Comparison of ENCODE assay signal across 10 cellular contexts in genomic region chr4:184276346-184276745, GRCh38. TPM values are rescaled to one million over a fixed set of nuclear protein-coding genes. Genes with fewer than 3 reads are reported as not detected.
DNase-seq lines count a peak whose midpoint lies in the region; ATAC-seq, FAIRE-seq and TF ChIP-seq lines count a peak whose summit lies in the region.
"Not testable (repeated sequence)": the region's sequence is repeated elsewhere in the genome, so short reads cannot be mapped to it uniquely, and the experiment has no call there.
"Had no signal": no experiment of that assay in that cellular context is flagged by ENCODE, and none has a peak within 500 bp of the region (broad histone marks: within the 10 kb centered on the region; RNA-seq: fewer than 3 reads in every experiment).

No MANE protein-coding gene starts in this region.

- not testable (repeated sequence) for H3K27ac ChIP-seq in H9 (ENCODE audit: insufficient read length, low read depth, low read length); endodermal cell (ENCODE audit: low read depth, low read length)
- H3K27ac ChIP-seq in GM12878 (ENCODE audit: control insufficient read depth, insufficient read depth) = peak overlapping the region; percentile 81

- not testable (repeated sequence) for H3K23ac ChIP-seq in H9 (ENCODE audit: insufficient read length, low read depth, low read length)

- RAD21 ChIA-PET in GM12878 (lab: Charles Lee; ENCODE audit: unreplicated experiment) = interaction anchor here (4.4 kb wide), 1 partner anchor 11 kb away, joined by 24 read pairs; no protein-coding TSS in a partner anchor

- not testable (repeated sequence) for TF ChIP-seq EP300 in GM12878 (IDR thresholded peaks at IDR 0.05; ENCODE audit: borderline replicate concordance in 1 of 2, control insufficient read depth in 1 of 2, low read depth in 2 of 2, low read length in 2 of 2)

- not testable (repeated sequence) for H4K5ac ChIP-seq in H9 (ENCODE audit: insufficient read length, low read depth, low read length)

- not testable (repeated sequence) for H3K27ac Mint-ChIP-seq in H9, endodermal cell

- not testable (repeated sequence) for H3K36me3 ChIP-seq in GM12878 (ENCODE audit: control insufficient read depth in 2 of 2, insufficient read depth in 2 of 2, low read length in 1 of 2); endodermal cell (ENCODE audit: control insufficient read depth, insufficient read depth, low read length)

- not testable (repeated sequence) for H3K9ac ChIP-seq in H9 (ENCODE audit: extremely low read depth, insufficient read length, low read length); GM12878 (ENCODE audit: control insufficient read depth, insufficient read depth, low read length); endodermal cell (ENCODE audit: extremely low read depth, low read length, poor library complexity, severe bottlenecking)

- H3K23me2 ChIP-seq in H9 (ENCODE audit: insufficient read length, low read depth, low read length, poor library complexity, severe bottlenecking) = not testable (repeated sequence)

- not testable (repeated sequence) for ATAC-seq in GM12878

- not testable (repeated sequence) for H3K9me3 ChIP-seq in H9 (ENCODE audit: control insufficient read depth, low read depth, low read length)
- peaks cover 32% of the 10 kb centered on the region for H3K9me3 ChIP-seq in GM12878 (replicated peaks; ENCODE audit: control insufficient read depth, insufficient read depth, low read length)
- peaks cover 14% of the 10 kb centered on the region for H3K9me3 ChIP-seq in endodermal cell (ENCODE audit: control insufficient read depth, low read length)

- CTCF ChIA-PET in GM12878 (lab: Yijun Ruan, JAX) = interaction anchor here (1.6 kb wide), 1 partner anchor 10 kb away, joined by 6 read pairs; no protein-coding TSS in a partner anchor

- not testable (repeated sequence) for H3K4me1 Mint-ChIP-seq in H9, endodermal cell

- TF ChIP-seq CTCF in H9 (conservative IDR thresholded peaks at IDR 0.05); GM12878 (IDR thresholded peaks at IDR 0.05 in 2 of 3, conservative IDR thresholded peaks at IDR 0.05 in 1 of 3; ENCODE audit: control insufficient read depth in 2 of 3, extremely low read depth in 1 of 3, insufficient read depth in 1 of 3, low read depth in 3 of 3, low read length in 3 of 3); endodermal cell (conservative IDR thresholded peaks at IDR 0.05): not testable (repeated sequence)

- in situ Hi-C loops in GM12878 (cut with MboI) = not testable (repeated sequence)

- not testable (repeated sequence) for H2BK20ac ChIP-seq in H9 (ENCODE audit: low read depth, low read length, poor library complexity, severe bottlenecking)

- not testable (repeated sequence) for H3K14ac ChIP-seq in H9 (ENCODE audit: insufficient read depth, low read length)

- not testable (repeated sequence) for H2BK12ac ChIP-seq in H9 (ENCODE audit: insufficient read length, low read depth, low read length)

- H3K18ac ChIP-seq in H9 (ENCODE audit: insufficient read length, low read depth, low read length) = not testable (repeated sequence)

- not testable (repeated sequence) for H3K27me3 ChIP-seq in H9 (ENCODE audit: insufficient read depth, low read length); GM12878 (replicated peaks in 1 of 2; ENCODE audit: control insufficient read depth in 2 of 2, insufficient read depth in 2 of 2, low read length in 1 of 2); endodermal cell (ENCODE audit: control insufficient read depth, insufficient read depth, low read length, poor library complexity, severe bottlenecking)

- SMC1A ChIA-PET in GM12878 (lab: Charles Lee; ENCODE audit: uncharacterized antibody, unreplicated experiment) = interaction anchor here (1.4 to 17.1 kb wide), 4 partner anchors 8 to 37 kb away, joined by 4 to 325 read pairs (median 10); no protein-coding TSS in a partner anchor

- H2BK120ac ChIP-seq in H9 (ENCODE audit: low read depth, low read length, poor library complexity, severe bottlenecking) = not testable (repeated sequence)

- not testable (repeated sequence) for H3K4me3 Mint-ChIP-seq in H9, endodermal cell

- H2AK5ac ChIP-seq in H9 (ENCODE audit: insufficient read length, low read length) = not testable (repeated sequence)

- not testable (repeated sequence) for H3K56ac ChIP-seq in H9 (ENCODE audit: insufficient read length, low read depth, low read length)

- TF ChIP-seq POLR2A in GM12878 (IDR thresholded peaks at IDR 0.05; ENCODE audit: low read depth, low read length) = not testable (repeated sequence)

- not testable (repeated sequence) for FAIRE-seq in GM12878 (lab: Jason Lieb, UNC)

- H3K79me2 ChIP-seq in H9 (ENCODE audit: insufficient read depth, low read length) = not testable (repeated sequence)
- H3K79me2 ChIP-seq in GM12878 (ENCODE audit: control insufficient read depth, insufficient read depth, low read length) = peaks cover 11% of the 10 kb centered on the region

- H3K36me3 Mint-ChIP-seq in H9 (ENCODE audit: insufficient read depth in 1 of 3, low read depth in 3 of 3) = peaks cover 9 to 26% (median 14%) of the 10 kb centered on the region in 3 experiments
- not testable (repeated sequence) for H3K36me3 Mint-ChIP-seq in endodermal cell (ENCODE audit: low read depth)

- intact Hi-C loops in GM12878 (cut with micrococcal nuclease; ENCODE audit: unreplicated experiment) = not testable (repeated sequence)

- H3K9me3 Mint-ChIP-seq in H9 = peaks cover 29 to 30% of the 10 kb centered on the region in 2 experiments
- peaks cover 29% of the 10 kb centered on the region for H3K9me3 Mint-ChIP-seq in endodermal cell

- H3K79me1 ChIP-seq in H9 (ENCODE audit: insufficient read depth, low read depth, low read length, poor library complexity, severe bottlenecking) = not testable (repeated sequence)

- H2BK15ac ChIP-seq in H9 (ENCODE audit: low read depth, low read length) = not testable (repeated sequence)

- not testable (repeated sequence) for H2AFZ ChIP-seq in H9 (ENCODE audit: low read length); GM12878 (ENCODE audit: control insufficient read depth, low read depth, low read length)

- not testable (repeated sequence) for H3K4me3 ChIP-seq in GM12878; endodermal cell (ENCODE audit: low read length)

- H2BK5ac ChIP-seq in H9 (ENCODE audit: insufficient read length, low read length) = not testable (repeated sequence)

- not testable (repeated sequence) for H3K4me2 ChIP-seq in H9 (ENCODE audit: insufficient read depth, insufficient read length, low read length); GM12878 (ENCODE audit: control insufficient read depth, insufficient read depth)

- not testable (repeated sequence) for H4K91ac ChIP-seq in H9 (ENCODE audit: insufficient read length, low read depth, low read length)

- not testable (repeated sequence) for BruUV-seq in GM12878 (replicated peaks; lab: Mats Ljungman, UMichigan)

- H4K8ac ChIP-seq in H9 (replicated peaks; ENCODE audit: insufficient read length, low read depth, low read length) = not testable (repeated sequence)

- DNase-seq in H9 (peak; percentile 1), endodermal cell (peak; percentile 1), ureter (ENCODE audit: low spot score) (peak; percentile 1)
- peak; percentile 6 for DNase-seq in activated CD8-positive, alpha-beta memory T cell treated with anti-CD3 and anti-CD28 coated beads, Interleukin-2, amount 50 U/mL, for 48 hours
- not testable (repeated sequence) for DNase-seq in GM12878 (ENCODE audit: low read depth, low spot score)
- peak; percentile 9 for DNase-seq in stimulated activated CD8-positive, alpha-beta memory T cell treated with anti-CD3 and anti-CD28 coated beads, Interleukin-4, amount 100 ng/mL, for 48 hours

- H3K4me1 ChIP-seq in H9 (ENCODE audit: insufficient read depth, low read length); endodermal cell (ENCODE audit: control insufficient read depth, insufficient read depth, low read length): not testable (repeated sequence)
- H3K4me1 ChIP-seq in GM12878 (ENCODE audit: control insufficient read depth, insufficient read depth, low read length) = peaks cover 64% of the 10 kb centered on the region

- H4K20me1 ChIP-seq in H9 (ENCODE audit: control insufficient read depth, insufficient read depth, insufficient read length); GM12878 (ENCODE audit: control insufficient read depth, insufficient read depth): not testable (repeated sequence)

- TF ChIP-seq RAD21 in GM12878 (IDR thresholded peaks at IDR 0.05; ENCODE audit: insufficient read depth, low read depth, low read length) = not testable (repeated sequence)

- H3K27me3 Mint-ChIP-seq in H9 (ENCODE audit: low read depth); endodermal cell (ENCODE audit: insufficient read depth): not testable (repeated sequence)

- H3K4ac ChIP-seq in H9 (ENCODE audit: low read depth, low read length) = not testable (repeated sequence)

- not testable (repeated sequence) for H3T11ph ChIP-seq in H9 (ENCODE audit: low read length)

- POLR2A ChIA-PET in GM12878 (lab: Charles Lee) = interaction anchor here (0.9 to 2.9 kb wide), 2 partner anchors 10 to 36 kb away, joined by 3 to 16 read pairs; no protein-coding TSS in a partner anchor

- no CpG with 5 or more reads among the region's 4 CpGs for WGBS in H9 (ENCODE audit: extremely low coverage, insufficient read length, low lambda C conversion rate)
- WGBS in GM12878 (ENCODE audit: insufficient coverage, insufficient replicate concordance, low lambda C conversion rate, missing lambda C conversion rate) = 85% methylated on average over 4 of the region's 4 CpGs
- 76 to 80% methylated on average over 4 of the region's 4 CpGs for WGBS in endodermal cell (ENCODE audit: insufficient coverage in 1 of 2, insufficient read length in 1 of 2), 2 experiments

RNA-seq across cellular contexts. Expression of gene ENPP6, which starts 58.7 kb away (rescaled TPM):
- total RNA-seq in H9 (2021) (0.09 TPM in 1 of 2 replicates, not detected in the other), GM12878 (2014; rRNA removed) (0.06 and 0.49 TPM in 2 replicates), GM12878 (2014; rRNA removed; fragmentation: Illumina TruSeq; extraction: Trizol) (0.28 and 0.76 TPM in 2 replicates), GM12878 (2021) (0.72 TPM in 1 of 2 replicates, not detected in the other), endodermal cell (under 1 TPM in 1 of 2 donors, not detected in 1; 0.07 TPM), ureter (3.9 TPM)
- 0.98 and 2.6 TPM in 2 replicates for total RNA-seq in GM12878 (2013; cell fraction: nucleolus; rRNA removed)
- polyA plus RNA-seq in GM12878 (2011; ENCODE audit: low read depth) = 0.08 TPM
- polyA plus RNA-seq in GM12878 (2011; rRNA removed) (0.49 and 0.68 TPM in 2 replicates), GM12878 (2014; fragmentation: Illumina TruSeq; extraction: Trizol) (0.04 and 0.25 TPM in 2 replicates), GM12878 (2014; fragmentation: Nextera tagmentation; extraction: Ambion mirVana) (1 to 10 TPM in 1 of 2 experiments, under 1 TPM in 1; 0.55 to 1.0 TPM), GM12878 (2014; rRNA removed) (0.19 and 0.63 TPM in 2 replicates), GM12878 (2016; fragmentation: Nextera tagmentation; extraction: Ambion mirVana) (under 1 TPM; 0.32 to 0.44 TPM)
- 0.51 and 0.69 TPM in 2 replicates for polyA plus RNA-seq in GM12878 (2011; cell fraction: cytosol; rRNA removed)
- 0.85 and 1.5 TPM in 2 replicates for polyA plus RNA-seq in GM12878 (2011; cell fraction: nucleus; rRNA removed)
- polyA plus RNA-seq in GM12878 (2012) = 0.37 and 1.9 TPM in 2 replicates
- polyA minus RNA-seq in GM12878 (2011; rRNA and poly(A)+ RNA removed) = 0.59 and 0.77 TPM in 2 replicates
- polyA minus RNA-seq in GM12878 (2011; cell fraction: cytosol; rRNA and poly(A)+ RNA removed) = not detected in 2 replicates
- polyA minus RNA-seq in GM12878 (2011; cell fraction: nucleus; rRNA and poly(A)+ RNA removed) = 0.12 and 0.38 TPM in 2 replicates
- 0.11 TPM for polyA plus RNA-seq in endodermal cell (2013, experiment 1 of 2)
- not detected for polyA plus RNA-seq in endodermal cell (2013, experiment 2 of 2)
- total RNA-seq: CD4-positive, alpha-beta T cell; G401 had no signal
- polyA plus RNA-seq: A549; CD8-positive, alpha-beta memory T cell had no signal
